24 cellular contexts compared by ENCODE assay signal in the genomic region with DNA sequence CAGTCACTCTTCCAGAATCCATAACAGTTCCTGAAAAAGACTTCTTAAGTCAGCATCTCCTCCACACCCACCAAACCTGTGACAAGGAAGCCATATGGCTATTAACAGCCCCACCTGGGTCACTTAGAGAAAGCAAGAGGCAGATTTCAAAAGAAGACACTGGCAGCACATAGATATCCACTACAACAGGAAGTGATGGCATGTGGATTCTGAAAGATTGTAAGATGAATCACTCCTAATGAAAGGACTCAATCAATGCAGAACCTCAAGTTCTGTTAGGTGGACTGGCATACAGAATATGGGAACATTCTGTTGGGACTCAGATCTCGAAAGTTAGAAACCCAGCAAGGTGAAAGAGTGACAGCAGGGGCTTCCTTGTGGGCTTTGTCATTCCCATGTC.
DNase-seq lines count a peak whose midpoint lies in the region; ATAC-seq and TF ChIP-seq lines count a peak whose summit lies in the region.
"Had no signal": no experiment of that assay in that cellular context is flagged by ENCODE, and none has a peak within 500 bp of the region (broad histone marks: within the 10 kb centered on the region; RNA-seq: fewer than 3 reads in every experiment).

No MANE protein-coding gene starts in this region.

- 93 to 100% methylated on average over 1 of the region's 1 CpG for whole genome bisulfite sequencing in GM23248 (ENCODE audit: low coverage in 1 of 2, low lambda C conversion rate in 2 of 2, missing lambda C conversion rate in 2 of 2), 2 experiments

- H3K4me1 ChIP-seq in GM23248 (ENCODE audit: insufficient read depth) (peaks cover 23% of the 10 kb centered on the region), Panc1 (ENCODE audit: control insufficient read depth, insufficient read depth, low read length) (peaks cover 7% of the 10 kb centered on the region)
- H3K4me1 ChIP-seq: esophagus muscularis mucosa, spleen had no signal

- in situ Hi-C loops in GM23248 (cut with MboI), result no loop called here
- in situ Hi-C loops in Panc1 (cut with HindIII; ENCODE audit: low pct_unique_long_range_greater_than_20kb, low sequenced_read_pairs), result no loop called here

- POLR2A ChIA-PET in Panc1 (lab: Charles Lee), result no interaction called here

- BruUV-seq in Panc1 (replicated peaks; lab: Mats Ljungman, UMichigan), result no TSS peak

- ATAC-seq in Panc1 (no peak), HG02623 (IDR thresholded peaks at IDR 0.05; ENCODE audit: unreplicated experiment) (no peak), GM19455 (IDR thresholded peaks at IDR 0.05; ENCODE audit: unreplicated experiment) (no peak), GM21526 (IDR thresholded peaks at IDR 0.05; ENCODE audit: low FRiP score, unreplicated experiment) (no peak)
- ATAC-seq: naive thymus-derived CD4-positive, alpha-beta T cell; stimulated activated naive CD8-positive, alpha-beta T cell treated with anti-CD3 and anti-CD28 coated beads, Interleukin-15, Interleukin-2, amounts not matched to agents 100 U/mL and 50 U/mL, for 24 hours had no signal

- H3K4me2 ChIP-seq in GM23248 (ENCODE audit: unreplicated experiment), result no peak overlapping the region

- DNase-seq in GM23248 (peak; percentile 32), Panc1 (ENCODE audit: low read depth, low spot score) (no peak), epithelial cell of prostate (ENCODE audit: low read depth, low spot score) (no peak), renal cortical epithelial cell (ENCODE audit: low read depth) (peak; percentile 60)
- DNase-seq: activated CD4-positive, alpha-beta T cell treated with anti-CD3 and anti-CD28 coated beads, Interleukin-2, amount 10 ng/mL, durations not matched to agents 24 days and 14 days; activated naive CD8-positive, alpha-beta T cell treated with anti-CD3 and anti-CD28 coated beads, Interleukin-2, amount 10 ng/mL, durations not matched to agents 7 days and 5 days; DND-41; effector CD8-positive, alpha-beta T cell; H7; head of caudate nucleus; KBM-7; naive thymus-derived CD4-positive, alpha-beta T cell; NCI-H187 treated with DMSO at 0.1 percent for 48 hours; NCI-H774; occipital lobe; SIG-M5; spleen; stimulated activated CD4-positive, alpha-beta T cell treated with anti-CD3 and anti-CD28 coated beads, Interleukin-4, amount 100 ng/mL, for 24 hours; stimulated activated naive CD8-positive, alpha-beta T cell treated with anti-CD3 and anti-CD28 coated beads, Interleukin-15, Interleukin-2, amounts not matched to agents 100 U/mL and 50 U/mL, for 24 hours; tibial artery had no signal

- TF ChIP-seq CTCF in Panc1 (IDR thresholded peaks at IDR 0.05), result no peak

- no peak overlapping the region for H3K9ac ChIP-seq in GM23248

- H3K9me2 ChIP-seq in GM23248 (ENCODE audit: insufficient read depth), result no peaks in the 10 kb centered on the region

- no peaks in the 10 kb centered on the region for H3K9me3 ChIP-seq in GM23248 (ENCODE audit: low read depth)
- no peaks in the 10 kb centered on the region for H3K9me3 ChIP-seq in Panc1 (ENCODE audit: control insufficient read depth, insufficient read depth, low read depth, low read length)
- H3K9me3 ChIP-seq: esophagus muscularis mucosa, tibial artery had no signal

- H3K79me2 ChIP-seq in GM23248 (ENCODE audit: insufficient read depth), result no peaks in the 10 kb centered on the region

- H3K36me3 ChIP-seq in GM23248 (ENCODE audit: low read depth) (no peaks in the 10 kb centered on the region), Panc1 (ENCODE audit: control insufficient read depth, insufficient read depth, low read length) (no peaks in the 10 kb centered on the region)
- H3K36me3 ChIP-seq: esophagus muscularis mucosa, spleen, tibial artery had no signal

- H3F3A ChIP-seq in GM23248 (ENCODE audit: insufficient read depth), result peaks cover 12% of the 10 kb centered on the region

- CTCF ChIA-PET in Panc1 (lab: Charles Lee), result no interaction called here

- intact Hi-C loops in Panc1 (cut with micrococcal nuclease; ENCODE audit: unreplicated experiment), result no loop called here

- no peak overlapping the region for H2AFZ ChIP-seq in GM23248

- H4K20me1 ChIP-seq in GM23248 (ENCODE audit: insufficient read depth), result no peaks in the 10 kb centered on the region

- H3K27ac ChIP-seq in GM23248, result no peak overlapping the region
- peak overlapping the region; percentile 42; the same call in 1 of the 2 replicates for H3K27ac ChIP-seq in Panc1 (ENCODE audit: low read length)
- H3K27ac ChIP-seq in epithelial cell of prostate, result peak overlapping the region; percentile 80
- H3K27ac ChIP-seq: esophagus muscularis mucosa, spleen, tibial artery had no signal

- H3K4me3 ChIP-seq in GM23248 (no peak overlapping the region), Panc1 (ENCODE audit: low read depth in 2 of 2, low read length in 2 of 2) (no peak overlapping the region)
- H3K4me3 ChIP-seq: esophagus muscularis mucosa, spleen, tibial artery had no signal

- H3K27me3 ChIP-seq in GM23248 (replicated peaks; ENCODE audit: insufficient read depth) (no peaks in the 10 kb centered on the region), Panc1 (ENCODE audit: control insufficient read depth, insufficient read depth, low read length) (no peaks in the 10 kb centered on the region)
- H3K27me3 ChIP-seq: esophagus muscularis mucosa, spleen, tibial artery had no signal

Comparison
In these comparisons a context has a peak if more than half of its experiments do, and no peak if none do; other contexts are left out.
1. DNase-seq: peak in GM23248 (single experiment) and renal cortical epithelial cell (single experiment); none in Panc1 (single experiment) and epithelial cell of prostate (single experiment).